8 cellular contexts compared by ENCODE assay signal in the genomic region with DNA sequence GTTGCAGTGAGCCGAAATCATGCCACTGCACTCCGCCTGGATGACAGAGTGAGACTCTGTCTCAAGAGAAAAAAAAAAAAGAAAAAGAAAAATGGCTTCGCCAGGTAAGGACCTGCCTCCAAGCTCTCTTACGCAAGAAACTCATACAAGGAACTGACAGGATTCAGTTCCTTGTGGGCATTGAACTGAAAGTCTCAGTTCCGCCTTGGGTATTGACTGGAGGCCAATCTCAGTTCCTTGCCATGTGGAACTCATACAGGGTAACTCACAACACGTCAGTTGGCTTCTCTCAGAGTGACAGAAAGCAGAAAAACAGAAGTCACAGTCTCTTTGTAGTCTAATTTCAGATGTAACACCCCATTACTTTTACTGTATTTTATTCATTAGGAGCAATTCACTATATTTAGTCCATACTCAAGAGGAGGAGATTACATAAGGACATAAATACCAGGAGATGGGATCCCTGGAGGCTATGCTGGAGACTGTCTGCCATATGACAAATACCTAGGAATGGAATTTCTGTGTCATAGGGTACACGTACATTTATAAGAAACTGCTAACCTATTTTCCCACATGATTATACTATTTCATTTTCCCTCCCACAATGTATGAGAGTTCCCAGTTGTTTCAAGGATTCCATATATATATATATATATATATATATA. TPM values are rescaled to one million over a fixed set of nuclear protein-coding genes. Genes with fewer than 3 reads are reported as not detected.
DNase-seq lines count a peak whose midpoint lies in the region; ATAC-seq, FAIRE-seq and TF ChIP-seq lines count a peak whose summit lies in the region.

No MANE protein-coding gene starts in this region.

- H3K36me3 ChIP-seq in right lobe of liver (no peaks in the 10 kb centered on the region), kidney (ENCODE audit: control insufficient read depth in 1 of 2, insufficient read depth in 2 of 2, low read length in 2 of 2) (no peaks in the 10 kb centered on the region)

- TF ChIP-seq CTCF in right lobe of liver (IDR thresholded peaks at IDR 0.05) (no peak), kidney (IDR thresholded peaks at IDR 0.05; ENCODE audit: borderline replicate concordance, extremely low read depth, insufficient read depth) (no peak)

- ATAC-seq in GM18858 (IDR thresholded peaks at IDR 0.05; ENCODE audit: unreplicated experiment), result peak; percentile 93
- peak; percentile 98 for ATAC-seq in HG02642 (IDR thresholded peaks at IDR 0.05; ENCODE audit: poor library complexity, unreplicated experiment)
- peak; percentile 42 to 71 (median 56) for ATAC-seq in right lobe of liver

- intact Hi-C loops in right lobe of liver (cut with DNase I), result no loop called here
- intact Hi-C loops in kidney (cut with DNase I), result no loop called here

- H3K9ac ChIP-seq in kidney (ENCODE audit: low read length in 2 of 2), result no peak overlapping the region

- H3K4me1 ChIP-seq in right lobe of liver (no peaks in the 10 kb centered on the region), kidney (ENCODE audit: control insufficient read depth in 1 of 2, insufficient read depth in 1 of 2, low read depth in 1 of 2, low read length in 2 of 2) (no peaks in the 10 kb centered on the region)

- TF ChIP-seq POLR2A in right lobe of liver (IDR thresholded peaks at IDR 0.05), result no peak

- no peak overlapping the region for H3K4me3 ChIP-seq in right lobe of liver
- H3K4me3 ChIP-seq in kidney (ENCODE audit: low read length in 2 of 2), result no peak overlapping the region

- no peak overlapping the region for H3K27ac ChIP-seq in right lobe of liver
- no peak overlapping the region for H3K27ac ChIP-seq in kidney (ENCODE audit: low read depth in 2 of 2, low read length in 2 of 2)

- DNase-seq in NCI-H226 (peak; percentile 45), right lobe of liver (no peak), NCI-H1105 (lab: John Stamatoyannopoulos, UW) (no peak), NCI-H2227 treated with DMSO at 0.1 percent for 48 hours (lab: John Stamatoyannopoulos, UW) (no peak), kidney (no peak)
- DNase-seq in effector CD8-positive, alpha-beta T cell (lab: John Stamatoyannopoulos, UW), result no peak

- FAIRE-seq in kidney (lab: Jason Lieb, UNC), result no peak

- WGBS in right lobe of liver (ENCODE audit: insufficient coverage, low coverage, low lambda C conversion rate, missing lambda C conversion rate), result 80% methylated on average over 6 of the region's 7 CpGs

- no peaks in the 10 kb centered on the region for H3K27me3 ChIP-seq in right lobe of liver

- H3K9me3 ChIP-seq in right lobe of liver (no peaks in the 10 kb centered on the region), kidney (ENCODE audit: control insufficient read depth in 1 of 2, low read length in 2 of 2) (no peaks in the 10 kb centered on the region)

RNA-seq across cellular contexts. Expression of gene NOPCHAP1, which starts 11.4 kb away (rescaled TPM):
- total RNA-seq in right lobe of liver, result 1 to 10 TPM; 2.1 to 7.7 (median 6.1) TPM
- 15.3 TPM for total RNA-seq in kidney
- polyA plus RNA-seq in kidney (ENCODE audit: insufficient read depth, low read depth, low replicate concordance), result 14.8 TPM

RNA-seq across cellular contexts. Expression of gene SLC41A2, which starts 16.7 kb away (rescaled TPM):
- total RNA-seq in right lobe of liver (100 to 1,000 TPM in 3 of 6 experiments, 10 to 100 TPM in 3; 64.1 to 115 (median 99.2) TPM), kidney (27.6 TPM)
- 3.2 TPM for polyA plus RNA-seq in kidney (ENCODE audit: insufficient read depth, low read depth, low replicate concordance)
